33 cellular contexts compared by ENCODE assay signal in the genomic region with DNA sequence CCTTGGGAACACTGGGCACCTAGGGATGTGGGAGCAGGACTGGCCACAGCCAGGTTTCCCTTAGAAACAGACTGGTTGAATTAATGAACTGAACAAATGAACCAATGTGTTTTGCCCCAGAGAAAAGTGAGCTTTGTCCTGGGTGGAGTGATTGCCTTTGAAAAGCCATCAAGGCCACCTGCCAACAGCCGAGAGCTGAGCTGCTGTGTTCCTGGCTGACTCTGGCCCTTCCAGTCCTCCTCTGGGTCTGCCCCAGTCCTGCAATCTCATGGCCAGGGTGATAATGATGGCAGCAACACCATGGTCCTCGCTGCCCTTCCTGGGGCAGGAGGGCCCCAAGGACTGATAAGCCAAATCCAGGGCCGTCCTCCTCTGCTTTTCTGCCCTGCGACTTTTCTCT. TPM values are rescaled to one million over a fixed set of nuclear protein-coding genes. Genes with fewer than 3 reads are reported as not detected.
"Had no signal": no experiment of that assay in that cellular context is flagged by ENCODE, and none has a peak within 500 bp of the region (broad histone marks: within the 10 kb centered on the region; RNA-seq: fewer than 3 reads in every experiment).

No MANE protein-coding gene starts in this region.

- H3K36me3 Mint-ChIP-seq: activated naive CD4-positive, alpha-beta T cell treated with anti-CD3 and anti-CD28 coated beads, Interleukin-2, amount 50 U/mL, for 24 hours; activated naive CD8-positive, alpha-beta T cell treated with anti-CD3 and anti-CD28 coated beads, Interleukin-2, amount 10 ng/mL, durations not matched to agents 7 days and 5 days had no signal

- ATAC-seq: activated CD8-positive, alpha-beta T cell treated with anti-CD3 and anti-CD28 coated beads for 36 hours had no signal

- H3K27me3 ChIP-seq: ascending aorta, cardiac muscle cell, MG63, Peyer's patch, SJCRH30 had no signal

- H3K4me3 ChIP-seq: ascending aorta, cardiac muscle cell, MG63, Peyer's patch, SJCRH30, SK-N-MC had no signal

- H3K9me3 ChIP-seq: ascending aorta, MG63, Peyer's patch, SJCRH30 had no signal

- H3K27ac ChIP-seq: ascending aorta, cardiac muscle cell, Peyer's patch, SJCRH30, SK-N-MC had no signal

- H3K27me3 Mint-ChIP-seq: activated CD8-positive, alpha-beta T cell treated with anti-CD3 and anti-CD28 coated beads for 36 hours; activated naive CD4-positive, alpha-beta T cell treated with anti-CD3 and anti-CD28 coated beads, Interleukin-2, amount 50 U/mL, for 24 hours; activated naive CD8-positive, alpha-beta T cell treated with anti-CD3 and anti-CD28 coated beads, Interleukin-2, amount 10 ng/mL, durations not matched to agents 7 days and 5 days; activated T-cell treated with anti-CD3 and anti-CD28 coated beads, Interleukin-2, amount 50 U/mL, for 24 hours had no signal

- H3K4me3 Mint-ChIP-seq: activated CD4-positive, alpha-beta T cell treated with anti-CD3 and anti-CD28 coated beads, Interleukin-2, amount 10 ng/mL, durations not matched to agents 24 days and 14 days; activated CD8-positive, alpha-beta T cell treated with anti-CD3 and anti-CD28 coated beads for 36 hours; activated naive CD4-positive, alpha-beta T cell treated with anti-CD3 and anti-CD28 coated beads, Interleukin-2, amount 50 U/mL, for 24 hours; activated naive CD8-positive, alpha-beta T cell treated with anti-CD3 and anti-CD28 coated beads, Interleukin-2, amount 10 ng/mL, durations not matched to agents 7 days and 5 days; activated T-cell treated with anti-CD3 and anti-CD28 coated beads, Interleukin-2, amount 50 U/mL, for 24 hours; T-helper 1 cell treated with Interleukin-12 subunit alpha and Interleukin-12 subunit beta and Interleukin-4 antibody, amounts not matched to agents 30 μg/mL and 1 μg/mL, for 36 hours; T-helper 2 cell treated with Interferon-gamma antibody and Interleukin-4, amounts not matched to agents 5 μg/mL and 100 μg/mL, for 36 hours had no signal

- FAIRE-seq: TTC549 had no signal

- H3K36me3 ChIP-seq: ascending aorta, cardiac muscle cell, MG63, Peyer's patch, SJCRH30 had no signal

- H3K4me1 Mint-ChIP-seq: activated CD4-positive, alpha-beta T cell treated with anti-CD3 and anti-CD28 coated beads, Interleukin-2, amount 10 ng/mL, durations not matched to agents 24 days and 14 days; activated naive CD4-positive, alpha-beta T cell treated with anti-CD3 and anti-CD28 coated beads, Interleukin-2, amount 50 U/mL, for 24 hours had no signal

- H3K27ac Mint-ChIP-seq: activated CD4-positive, alpha-beta T cell treated with anti-CD3 and anti-CD28 coated beads, Interleukin-2, amount 10 ng/mL, durations not matched to agents 24 days and 14 days; activated CD8-positive, alpha-beta T cell treated with anti-CD3 and anti-CD28 coated beads for 36 hours; activated naive CD4-positive, alpha-beta T cell treated with anti-CD3 and anti-CD28 coated beads, Interleukin-2, amount 50 U/mL, for 24 hours; activated naive CD8-positive, alpha-beta T cell treated with anti-CD3 and anti-CD28 coated beads, Interleukin-2, amount 10 ng/mL, durations not matched to agents 7 days and 5 days; activated T-helper 2 cell treated with anti-CD3 and anti-CD28 coated beads, Interferon-gamma antibody, Interleukin-2, Interleukin-4, amounts not matched to agents 10 μg/mL and 5 μg/mL and 100 μg/mL, durations not matched to agents 14 hours and 24 hours and 36 hours; T-helper 1 cell treated with Interleukin-12 subunit alpha and Interleukin-12 subunit beta and Interleukin-4 antibody, amounts not matched to agents 30 μg/mL and 1 μg/mL, for 36 hours; T-helper 2 cell treated with Interferon-gamma antibody and Interleukin-4, amounts not matched to agents 5 μg/mL and 100 μg/mL, for 36 hours had no signal

- H3K9me3 Mint-ChIP-seq: activated CD4-positive, alpha-beta T cell treated with anti-CD3 and anti-CD28 coated beads, Interleukin-2, amount 10 ng/mL, durations not matched to agents 24 days and 14 days; activated CD8-positive, alpha-beta T cell treated with anti-CD3 and anti-CD28 coated beads for 36 hours; activated naive CD4-positive, alpha-beta T cell treated with anti-CD3 and anti-CD28 coated beads, Interleukin-2, amount 50 U/mL, for 24 hours; activated naive CD8-positive, alpha-beta T cell treated with anti-CD3 and anti-CD28 coated beads, Interleukin-2, amount 10 ng/mL, durations not matched to agents 7 days and 5 days; activated T-cell treated with anti-CD3 and anti-CD28 coated beads, Interleukin-2, amount 50 U/mL, for 24 hours; activated T-helper 2 cell treated with anti-CD3 and anti-CD28 coated beads, Interferon-gamma antibody, Interleukin-2, Interleukin-4, amounts not matched to agents 10 μg/mL and 5 μg/mL and 100 μg/mL, durations not matched to agents 14 hours and 24 hours and 36 hours; T-helper 1 cell treated with Interleukin-12 subunit alpha and Interleukin-12 subunit beta and Interleukin-4 antibody, amounts not matched to agents 30 μg/mL and 1 μg/mL, for 36 hours; T-helper 2 cell treated with Interferon-gamma antibody and Interleukin-4, amounts not matched to agents 5 μg/mL and 100 μg/mL, for 36 hours had no signal

- DNase-seq: activated CD4-positive, alpha-beta T cell treated with anti-CD3 and anti-CD28 coated beads, Interleukin-2, amount 10 ng/mL, durations not matched to agents 24 days and 14 days; activated CD4-positive, alpha-beta T cell treated with anti-CD3 and anti-CD28 coated beads, Interleukin-2, amount 50 U/mL, for 4 hours; activated CD8-positive, alpha-beta T cell treated with anti-CD3 and anti-CD28 coated beads for 36 hours; activated gamma-delta T cell; activated naive CD4-positive, alpha-beta T cell treated with Interleukin-2 at 50 U/mL for 16 hours; activated naive CD8-positive, alpha-beta T cell treated with anti-CD3 and anti-CD28 coated beads, Interleukin-2, amount 10 ng/mL, durations not matched to agents 7 days and 5 days; activated T-cell treated with anti-CD3 and anti-CD28 coated beads, Interleukin-2, amount 50 U/mL, for 24 hours; amygdala; Kasumi-1; KG1; MG63; NCI-H1048; NCI-H1105 treated with DMSO at 0.1 percent for 48 hours; NCI-H1436; NCI-H1694; NCI-H1930; NCI-H2081 treated with DMSO at 0.1 percent for 48 hours; NCI-H446 treated with DMSO at 0.1 percent for 48 hours; NCI-H524; NCI-H69; Peyer's patch; RPMI8226; SHP77; SJCRH30 had no signal

- H3K4me1 ChIP-seq: ascending aorta, Peyer's patch, SJCRH30 had no signal

RNA-seq across cellular contexts. Expression of gene GJA9, which starts 18.2 kb away (rescaled TPM):
- total RNA-seq: activated CD4-positive, alpha-beta T cell treated with anti-CD3 and anti-CD28 coated beads, Interleukin-2, amount 10 ng/mL, durations not matched to agents 24 days and 14 days; activated CD8-positive, alpha-beta T cell treated with anti-CD3 and anti-CD28 coated beads for 36 hours; activated naive CD8-positive, alpha-beta T cell treated with anti-CD3 and anti-CD28 coated beads, Interleukin-2, amount 10 ng/mL, durations not matched to agents 7 days and 5 days; activated T-helper 2 cell treated with anti-CD3 and anti-CD28 coated beads, Interferon-gamma antibody, Interleukin-2, Interleukin-4, amounts not matched to agents 10 μg/mL and 5 μg/mL and 100 μg/mL, durations not matched to agents 14 hours and 24 hours and 36 hours; ascending aorta; cardiac muscle cell; PC-3; Peyer's patch; SJCRH30 had no signal
- polyA plus RNA-seq: cardiac muscle cell had no signal

RNA-seq across cellular contexts. Expression of gene RHBDL2, which starts 42.1 kb away (rescaled TPM):
- total RNA-seq: activated CD4-positive, alpha-beta T cell treated with anti-CD3 and anti-CD28 coated beads, Interleukin-2, amount 10 ng/mL, durations not matched to agents 24 days and 14 days; activated CD8-positive, alpha-beta T cell treated with anti-CD3 and anti-CD28 coated beads for 36 hours; activated naive CD8-positive, alpha-beta T cell treated with anti-CD3 and anti-CD28 coated beads, Interleukin-2, amount 10 ng/mL, durations not matched to agents 7 days and 5 days; activated T-helper 2 cell treated with anti-CD3 and anti-CD28 coated beads, Interferon-gamma antibody, Interleukin-2, Interleukin-4, amounts not matched to agents 10 μg/mL and 5 μg/mL and 100 μg/mL, durations not matched to agents 14 hours and 24 hours and 36 hours; ascending aorta; cardiac muscle cell had no signal
